In genomic region chr12:117155278-117156060, GRCh38 we compare ENCODE assay signal across 8 cellular contexts. TPM values are rescaled to one million over a fixed set of nuclear protein-coding genes. Genes with fewer than 3 reads are reported as not detected.
DNase-seq lines count a peak whose midpoint lies in the region; TF ChIP-seq lines count a peak whose summit lies in the region.

No MANE protein-coding gene starts in this region.

- H3K79me1 ChIP-seq in mesenchymal stem cell (replicated peaks; ENCODE audit: low read length, poor library complexity, severe bottlenecking): peaks cover 28% of the 10 kb centered on the region

- H3K27ac ChIP-seq in mesenchymal stem cell (ENCODE audit: low read length, poor library complexity, severe bottlenecking): no peak overlapping the region

- H3K36me3 ChIP-seq in mesenchymal stem cell (ENCODE audit: control insufficient read depth in 1 of 2, insufficient read depth in 2 of 2, low read depth in 1 of 2, low read length in 2 of 2): peaks cover 61 to 64% of the 10 kb centered on the region in 2 experiments

- no peak overlapping the region for H2BK12ac ChIP-seq in mesenchymal stem cell (ENCODE audit: low read length in 2 of 2)

- no peak overlapping the region for H2AK5ac ChIP-seq in mesenchymal stem cell (ENCODE audit: low read length, severe bottlenecking)

- H3K23ac ChIP-seq in mesenchymal stem cell (ENCODE audit: low read length in 2 of 2): no peak overlapping the region

- no peaks in the 10 kb centered on the region for H3K27me3 ChIP-seq in mesenchymal stem cell (ENCODE audit: control insufficient read depth in 1 of 2, insufficient read depth in 1 of 2, low read length in 2 of 2)

- no peak overlapping the region for H3K4ac ChIP-seq in mesenchymal stem cell (ENCODE audit: low read depth in 1 of 2, low read length in 2 of 2)

- TF ChIP-seq CTCF in HFF-Myc (IDR thresholded peaks at IDR 0.05; ENCODE audit: low read depth, low read length, missing control alignments): peak; percentile 75

- H3K14ac ChIP-seq in mesenchymal stem cell (ENCODE audit: low read length in 2 of 2): no peak overlapping the region

- no peak overlapping the region for H3K4me2 ChIP-seq in mesenchymal stem cell (ENCODE audit: low read length, poor library complexity, severe bottlenecking)

- no peak overlapping the region for H2AFZ ChIP-seq in mesenchymal stem cell (ENCODE audit: low read depth, low read length)

- no peak overlapping the region for H4K91ac ChIP-seq in mesenchymal stem cell (ENCODE audit: low read length)

- H4K8ac ChIP-seq in mesenchymal stem cell (ENCODE audit: low read length): peak overlapping the region; percentile 17

- H2BK120ac ChIP-seq in mesenchymal stem cell (ENCODE audit: low read depth, low read length): no peak overlapping the region

- H3K18ac ChIP-seq in mesenchymal stem cell (ENCODE audit: low read depth in 1 of 2, low read length in 2 of 2): no peak overlapping the region

- H2BK15ac ChIP-seq in mesenchymal stem cell (ENCODE audit: low read depth, poor library complexity, severe bottlenecking): peak overlapping the region; percentile 61

- WGBS in mesenchymal stem cell: 84% methylated on average over 47 of the region's 47 CpGs

- H3K4me3 ChIP-seq in HFF-Myc (replicated peaks; ENCODE audit: low read depth, low read length) (no peak overlapping the region), mesenchymal stem cell (ENCODE audit: insufficient read depth in 1 of 2, low read depth in 1 of 2, low read length in 2 of 2) (no peak overlapping the region)

- in situ Hi-C loops in G401 (cut with HindIII; ENCODE audit: low sequenced_read_pairs): no loop called here

- no peaks in the 10 kb centered on the region for H3K9me3 ChIP-seq in mesenchymal stem cell (ENCODE audit: control insufficient read depth, low read length)

- H3K4me1 ChIP-seq in mesenchymal stem cell (ENCODE audit: control insufficient read depth, insufficient read depth, low read depth, low read length): peaks cover 6% of the 10 kb centered on the region

- no peak overlapping the region for H3K9ac ChIP-seq in mesenchymal stem cell (ENCODE audit: low read length)

- DNase-seq in G401 (ENCODE audit: low spot score) (peak; percentile 55), HFF-Myc (ENCODE audit: extremely low read depth, low read depth) (peak; percentile 7), NCI-H187 (lab: John Stamatoyannopoulos, UW) (peak; percentile 35 to 79), cerebellar cortex (ENCODE audit: low spot score) (peak; percentile 75), mesenchymal stem cell (peak; percentile 28), middle frontal gyrus (ENCODE audit: extremely low spot score, low spot score) (no peak)
- DNase-seq in activated CD4-positive, CD25-positive, alpha-beta regulatory T cell treated with anti-CD3 and anti-CD28 coated beads, Interleukin-2, amount 50 U/mL, for 72 hours: peak; percentile 77
- peak; percentile 16 to 55 for DNase-seq in stimulated activated CD8-positive, alpha-beta memory T cell treated with anti-CD3 and anti-CD28 coated beads, Interleukin-4, amount 100 ng/mL, for 4 hours (ENCODE audit: low read depth in 2 of 2, low spot score in 1 of 2)

- H2BK5ac ChIP-seq in mesenchymal stem cell (ENCODE audit: low read depth, low read length, poor library complexity, severe bottlenecking): peak overlapping the region; percentile 15

RNA-seq across cellular contexts. Expression of gene FBXO21, which starts 34.8 kb away (rescaled TPM):
- total RNA-seq in G401 (2014; rRNA removed; shearing (Covaris generic)): 43.5 and 58.9 TPM in 2 replicates
- 28.4 TPM for polyA plus RNA-seq in mesenchymal stem cell (2013, experiment 1 of 2)
- polyA plus RNA-seq in mesenchymal stem cell (2013, experiment 2 of 2): 28.2 TPM

RNA-seq across cellular contexts. Expression of gene TESC, which starts 56.3 kb away (rescaled TPM):
- 10.3 and 14.2 TPM in 2 replicates for total RNA-seq in G401 (2014; rRNA removed; shearing (Covaris generic))
- 0.19 TPM for polyA plus RNA-seq in mesenchymal stem cell (2013, experiment 1 of 2)
- polyA plus RNA-seq in mesenchymal stem cell (2013, experiment 2 of 2): 0.26 TPM
